ENCODE assay signal across 8 cellular contexts in the genomic region with DNA sequence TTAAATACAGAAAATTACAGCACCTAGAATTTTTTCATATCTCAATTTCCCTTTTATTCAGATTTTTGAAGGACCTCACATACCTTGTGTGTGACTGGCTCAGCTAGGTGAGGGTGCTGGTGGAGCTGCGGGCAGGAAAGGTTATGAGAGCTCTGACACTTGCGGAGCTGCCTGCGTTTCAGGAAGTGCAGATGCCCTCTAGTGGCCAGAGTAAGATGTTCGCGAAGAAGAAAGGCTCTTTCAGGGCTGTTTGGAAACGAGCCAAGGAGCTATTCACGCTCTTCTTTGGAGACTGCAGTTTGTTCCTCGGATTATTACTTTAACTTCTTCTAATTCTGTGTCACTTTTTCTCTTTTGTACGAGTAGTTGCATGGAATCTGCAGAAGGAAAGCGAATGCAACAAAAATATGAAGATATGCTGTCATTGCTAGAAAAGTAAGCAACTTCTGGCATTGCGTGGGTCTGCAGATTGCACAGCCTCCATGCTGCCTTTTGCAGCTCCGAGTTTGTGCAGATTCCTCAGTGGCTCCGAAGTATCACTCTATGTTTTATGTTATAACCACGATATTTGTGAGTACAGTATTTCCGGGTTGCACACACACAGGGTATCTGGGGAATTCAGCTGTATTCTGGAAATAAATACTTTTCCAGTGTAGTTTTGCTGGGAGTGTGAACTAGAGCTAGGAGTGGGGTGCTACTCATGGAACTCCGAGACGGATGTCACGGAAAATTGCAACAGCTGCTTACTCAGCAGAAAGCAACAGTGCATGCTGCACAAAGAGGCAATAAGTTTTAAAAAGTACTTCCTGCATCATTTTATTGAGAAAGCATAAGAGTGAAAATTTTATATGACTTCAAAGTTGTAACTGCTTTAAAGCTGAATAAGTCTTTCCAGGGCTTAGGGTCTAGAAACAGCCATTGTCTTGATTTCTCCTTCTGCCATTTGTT. TPM values are rescaled to one million over a fixed set of nuclear protein-coding genes. Genes with fewer than 3 reads are reported as not detected.
DNase-seq lines count a peak whose midpoint lies in the region; ATAC-seq lines count a peak whose summit lies in the region.

No MANE protein-coding gene starts in this region.

- H3K36me3 ChIP-seq in SK-N-MC (ENCODE audit: insufficient read depth, low read length): no peaks in the 10 kb centered on the region

- no peaks in the 10 kb centered on the region for H3K9me3 ChIP-seq in SK-N-MC (ENCODE audit: low read depth, low read length)

- H3K27ac ChIP-seq in SK-N-MC: peak overlapping the region; percentile 96

- no peak for ATAC-seq in GM18498 (IDR thresholded peaks at IDR 0.05; ENCODE audit: unreplicated experiment)

- H3K4me3 ChIP-seq in SK-N-MC: peak overlapping the region; percentile 91

- DNase-seq in SIG-M5 treated with dmso at 0.1 percent for 504 hours (lab: John Stamatoyannopoulos, UW; ENCODE audit: unreplicated experiment) (peak; percentile 77), SIG-M5 (lab: John Stamatoyannopoulos, UW) (no peak), MV-4-11 (lab: John Stamatoyannopoulos, UW) (peak; percentile 53), SK-N-MC (ENCODE audit: low read depth, low spot score) (peak; percentile 71), cerebellum (ENCODE audit: low spot score) (peak; percentile 35), left kidney (ENCODE audit: low read depth, low spot score) (peak; percentile 88)
- peak; percentile 5 to 28 for DNase-seq in stimulated activated CD4-positive, alpha-beta T cell treated with anti-CD3 and anti-CD28 coated beads, Interleukin-4, amount 100 ng/mL, for 48 hours (ENCODE audit: low read depth in 2 of 2)

- H3K9ac ChIP-seq in SK-N-MC (ENCODE audit: insufficient read length): peak overlapping the region; percentile 65

RNA-seq across cellular contexts. Expression of a gene that starts 46.3 kb away (rescaled TPM):
- 5.4 TPM for total RNA-seq in cerebellum
